22 cellular contexts compared by ENCODE assay signal in genomic region chr19:1121395-1121794, GRCh38.
"Had no signal": no experiment of that assay in that cellular context is flagged by ENCODE, and none has a peak within 500 bp of the region (broad histone marks: within the 10 kb centered on the region; RNA-seq: fewer than 3 reads in every experiment).

No MANE protein-coding gene starts in this region.

- H3K27ac ChIP-seq: dorsolateral prefrontal cortex, gastroesophageal sphincter, left ventricle myocardium inferior, lower lobe of right lung, neural progenitor cell, psoas muscle, right lobe of liver, stomach, thoracic aorta, transverse colon had no signal

- H3K27ac Mint-ChIP-seq: memory B cell, mesothelial cell of epicardium, natural killer cell, neural progenitor cell had no signal

- ATAC-seq: esophagus mucosa, gastroesophageal sphincter, lower lobe of right lung, natural killer cell, psoas muscle, right lobe of liver had no signal

- H3K4me1 Mint-ChIP-seq: mesothelial cell of epicardium, natural killer cell, neural progenitor cell had no signal

- H3K36me3 ChIP-seq: neural progenitor cell had no signal

- H3K4me3 ChIP-seq: dorsolateral prefrontal cortex, gastroesophageal sphincter, left ventricle myocardium inferior, lower lobe of right lung, neural progenitor cell, psoas muscle, right lobe of liver, stomach, thoracic aorta, transverse colon had no signal

- H3K27me3 Mint-ChIP-seq: memory B cell had no signal

- H3K9me3 ChIP-seq: gastroesophageal sphincter, left ventricle myocardium inferior, lower lobe of right lung, psoas muscle, right lobe of liver, stomach, thoracic aorta, transverse colon had no signal

- DNase-seq: cortex of kidney; dorsolateral prefrontal cortex; effector CD8-positive, alpha-beta T cell; glutamatergic neuron; left ventricle myocardium inferior; lower lobe of right lung; natural killer cell; retina; stimulated activated CD4-positive, alpha-beta T cell treated with anti-CD3 and anti-CD28 coated beads, Interleukin-2, amount 100 ng/mL, for 24 hours; stimulated activated CD4-positive, alpha-beta T cell treated with anti-CD3 and anti-CD28 coated beads, Interleukin-4, amount 100 ng/mL, for 4 hours; stimulated activated naive CD4-positive, alpha-beta T cell; stomach; substantia nigra; transverse colon had no signal

- H3K4me3 Mint-ChIP-seq: memory B cell, mesothelial cell of epicardium, natural killer cell, neural progenitor cell had no signal

- H3K9me3 Mint-ChIP-seq: memory B cell, mesothelial cell of epicardium, natural killer cell, neural progenitor cell had no signal

- H3K36me3 Mint-ChIP-seq: natural killer cell had no signal

- H3K4me1 ChIP-seq: left ventricle myocardium inferior, neural progenitor cell, right lobe of liver had no signal

- H3K27me3 ChIP-seq: dorsolateral prefrontal cortex, gastroesophageal sphincter, neural progenitor cell, right lobe of liver, stomach, transverse colon had no signal
